14 cellular contexts compared by ENCODE assay signal in the genomic region with DNA sequence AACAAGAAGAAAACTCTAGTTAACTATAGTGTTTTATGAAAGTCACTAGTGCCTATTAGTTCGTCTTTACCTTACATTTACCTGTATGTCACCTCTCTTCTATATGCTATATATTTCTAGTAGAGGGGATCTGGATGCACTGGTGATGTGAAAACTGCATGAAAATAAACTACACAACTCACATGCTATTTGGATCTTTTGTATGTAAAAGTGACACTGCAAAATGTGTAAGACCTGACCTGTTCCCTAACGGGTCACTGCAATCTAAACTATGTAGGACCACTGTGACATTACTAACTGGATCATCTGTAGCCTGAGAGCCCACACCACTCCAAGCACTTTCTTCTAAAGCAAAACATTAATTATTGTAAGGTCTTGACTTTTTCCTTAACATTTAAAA. TPM values are rescaled to one million over a fixed set of nuclear protein-coding genes. Genes with fewer than 3 reads are reported as not detected.
DNase-seq lines count a peak whose midpoint lies in the region; FAIRE-seq and TF ChIP-seq lines count a peak whose summit lies in the region.
"Had no signal": no experiment of that assay in that cellular context is flagged by ENCODE, and none has a peak within 500 bp of the region (broad histone marks: within the 10 kb centered on the region; RNA-seq: fewer than 3 reads in every experiment).

No MANE protein-coding gene starts in this region.

- no peak overlapping the region for H3K27ac ChIP-seq in smooth muscle cell (ENCODE audit: low read depth)
- H3K27ac ChIP-seq in esophagus muscularis mucosa (replicated peaks in 1 of 4) = no peak overlapping the region

- H3K9me3 ChIP-seq in endocrine pancreas (ENCODE audit: control insufficient read depth, low read length) (no peaks in the 10 kb centered on the region), smooth muscle cell (replicated peaks; ENCODE audit: low read depth) (no peaks in the 10 kb centered on the region), esophagus muscularis mucosa (no peaks in the 10 kb centered on the region)

- H3K4me1 Mint-ChIP-seq in activated T-cell treated with anti-CD3 and anti-CD28 coated beads, Interleukin-2, amount 50 U/mL, for 24 hours (ENCODE audit: low read depth) = peaks cover 25% of the 10 kb centered on the region

- no peak for DNase-seq in activated T-cell treated with anti-CD3 and anti-CD28 coated beads, Interleukin-2, amount 50 U/mL, for 24 hours
- no peak for DNase-seq in activated T-cell treated with anti-CD3 and anti-CD28 coated beads, Interleukin-2, amount 50 U/mL, for 48 hours
- peak; percentile 20 for DNase-seq in OCI-M1 (lab: John Stamatoyannopoulos, UW)
- DNase-seq in smooth muscle cell (lab: John Stamatoyannopoulos, UW; ENCODE audit: unreplicated experiment) = no peak
- no peak for DNase-seq in stimulated activated CD4-positive, alpha-beta T cell treated with anti-CD3 and anti-CD28 coated beads, Interleukin-2, amount 100 ng/mL, for 48 hours
- no peak for DNase-seq in RCC 7860 (ENCODE audit: low spot score)
- DNase-seq in esophagus muscularis mucosa (ENCODE audit: extremely low spot score) = no peak
- DNase-seq: activated effector memory CD4-positive, alpha-beta T cell treated with anti-CD3 and anti-CD28 coated beads, Interleukin-2, amount 50 U/mL, for 16 hours; GF-D8; RPMI8226 had no signal

- FAIRE-seq in RCC 7860 (lab: Jason Lieb, UNC) = no peak
- FAIRE-seq: urothelium cell line had no signal

- H3K36me3 Mint-ChIP-seq in activated T-cell treated with anti-CD3 and anti-CD28 coated beads, Interleukin-2, amount 50 U/mL, for 24 hours (ENCODE audit: low read depth) = peaks cover 57% of the 10 kb centered on the region

- H3K79me2 ChIP-seq in smooth muscle cell (ENCODE audit: low read depth) = peaks cover 10% of the 10 kb centered on the region

- peak overlapping the region; percentile 96 for H3K4me3 Mint-ChIP-seq in activated T-cell treated with anti-CD3 and anti-CD28 coated beads, Interleukin-2, amount 50 U/mL, for 24 hours

- H3K4me1 ChIP-seq in endocrine pancreas (ENCODE audit: control insufficient read depth, insufficient read depth, low read length) = peaks cover 11% of the 10 kb centered on the region
- H3K4me1 ChIP-seq in smooth muscle cell (ENCODE audit: low read depth) = peaks cover 15% of the 10 kb centered on the region
- H3K4me1 ChIP-seq in esophagus muscularis mucosa = peaks cover 14 to 21% (median 15%) of the 10 kb centered on the region in 4 donors

- H3K27me3 ChIP-seq in endocrine pancreas (ENCODE audit: control insufficient read depth, insufficient read depth, low read length) (no peaks in the 10 kb centered on the region), smooth muscle cell (ENCODE audit: low read depth) (no peaks in the 10 kb centered on the region), esophagus muscularis mucosa (no peaks in the 10 kb centered on the region)

- H3K36me3 ChIP-seq in endocrine pancreas (ENCODE audit: control insufficient read depth, insufficient read depth, low read length) = no peaks in the 10 kb centered on the region
- peaks cover 10% of the 10 kb centered on the region for H3K36me3 ChIP-seq in smooth muscle cell (ENCODE audit: low read depth)
- peaks cover 18 to 41% (median 37%) of the 10 kb centered on the region in 4 donors for H3K36me3 ChIP-seq in esophagus muscularis mucosa

- intact Hi-C loops in esophagus muscularis mucosa (cut with DNase I) = loop anchor here (10.0 kb wide), 1 partner anchor 85 kb away; a partner anchor contains a TSS

- H3K9ac ChIP-seq in endocrine pancreas (ENCODE audit: control insufficient read depth, insufficient read depth, low read length) = no peak overlapping the region
- no peak overlapping the region for H3K9ac ChIP-seq in smooth muscle cell (ENCODE audit: low read depth)

- H2AFZ ChIP-seq in smooth muscle cell (ENCODE audit: low read depth) = no peak overlapping the region

- peaks cover 19% of the 10 kb centered on the region for H3F3A ChIP-seq in smooth muscle cell (ENCODE audit: low read depth)

- TF ChIP-seq CTCF in smooth muscle cell (IDR thresholded peaks at IDR 0.05; ENCODE audit: borderline replicate concordance, insufficient read depth, poor library complexity, severe bottlenecking) (no peak), esophagus muscularis mucosa (IDR thresholded peaks at IDR 0.05) (no peak)

- H3K9me3 Mint-ChIP-seq in activated T-cell treated with anti-CD3 and anti-CD28 coated beads, Interleukin-2, amount 50 U/mL, for 24 hours = no peaks in the 10 kb centered on the region

- WGBS in smooth muscle cell (ENCODE audit: low lambda C conversion rate) = 83% methylated on average over 2 of the region's 2 CpGs
- 77% methylated on average over 2 of the region's 2 CpGs for WGBS in esophagus muscularis mucosa

- H3K27ac Mint-ChIP-seq in activated T-cell treated with anti-CD3 and anti-CD28 coated beads, Interleukin-2, amount 50 U/mL, for 24 hours = no peak overlapping the region

- H3K27me3 Mint-ChIP-seq in activated T-cell treated with anti-CD3 and anti-CD28 coated beads, Interleukin-2, amount 50 U/mL, for 24 hours = no peaks in the 10 kb centered on the region

- no peak for TF ChIP-seq EP300 in esophagus muscularis mucosa (IDR thresholded peaks at IDR 0.05)

- no peaks in the 10 kb centered on the region for H4K20me1 ChIP-seq in smooth muscle cell (ENCODE audit: low read depth)

- TF ChIP-seq POLR2A in esophagus muscularis mucosa (IDR thresholded peaks at IDR 0.05; ENCODE audit: low read depth) = no peak

- H3K4me3 ChIP-seq in endocrine pancreas (ENCODE audit: control insufficient read depth, insufficient read depth, low read length) (peak overlapping the region; percentile 84), smooth muscle cell (no peak overlapping the region), esophagus muscularis mucosa (peak overlapping the region in 1 of 4 donors; percentile 82)

- H3K4me2 ChIP-seq in smooth muscle cell = peak overlapping the region; percentile 96

RNA-seq across cellular contexts. Expression of a gene that starts 1.7 kb away (rescaled TPM):
- total RNA-seq in smooth muscle cell = 13.2 and 16.0 TPM in 2 replicates
- polyA plus RNA-seq in smooth muscle cell = 20.5 and 26.1 TPM in 2 replicates
- total RNA-seq in esophagus muscularis mucosa = 10 to 100 TPM; 16.6 to 22.4 (median 20.8) TPM

RNA-seq across cellular contexts. Expression of a gene that starts 43.8 kb away (rescaled TPM):
- total RNA-seq in smooth muscle cell (not detected in 2 replicates), esophagus muscularis mucosa (under 1 TPM in 1 of 4 donors, not detected in 3; 0.29 TPM)
- not detected in 2 replicates for polyA plus RNA-seq in smooth muscle cell
- total RNA-seq: M059J, skeletal muscle tissue had no signal

RNA-seq across cellular contexts. Expression of a gene that starts 54.6 kb away (rescaled TPM):
- total RNA-seq in smooth muscle cell = 0.49 and 0.76 TPM in 2 replicates
- 0.11 and 0.78 TPM in 2 replicates for polyA plus RNA-seq in smooth muscle cell
- under 1 TPM; 0.11 to 0.50 (median 0.27) TPM for total RNA-seq in esophagus muscularis mucosa
